1 cellular context compared by ENCODE assay signal in genomic region chr19:45766293-45766918, GRCh38.
TF ChIP-seq lines count a peak whose summit lies in the region.

No MANE protein-coding gene starts in this region.

TF ChIP-seq in GM23338, 12 proteins besides CTCF, POLR2A, EP300 and RAD21 (continued from another document):
- TF ChIP-seq, protein P1, sequence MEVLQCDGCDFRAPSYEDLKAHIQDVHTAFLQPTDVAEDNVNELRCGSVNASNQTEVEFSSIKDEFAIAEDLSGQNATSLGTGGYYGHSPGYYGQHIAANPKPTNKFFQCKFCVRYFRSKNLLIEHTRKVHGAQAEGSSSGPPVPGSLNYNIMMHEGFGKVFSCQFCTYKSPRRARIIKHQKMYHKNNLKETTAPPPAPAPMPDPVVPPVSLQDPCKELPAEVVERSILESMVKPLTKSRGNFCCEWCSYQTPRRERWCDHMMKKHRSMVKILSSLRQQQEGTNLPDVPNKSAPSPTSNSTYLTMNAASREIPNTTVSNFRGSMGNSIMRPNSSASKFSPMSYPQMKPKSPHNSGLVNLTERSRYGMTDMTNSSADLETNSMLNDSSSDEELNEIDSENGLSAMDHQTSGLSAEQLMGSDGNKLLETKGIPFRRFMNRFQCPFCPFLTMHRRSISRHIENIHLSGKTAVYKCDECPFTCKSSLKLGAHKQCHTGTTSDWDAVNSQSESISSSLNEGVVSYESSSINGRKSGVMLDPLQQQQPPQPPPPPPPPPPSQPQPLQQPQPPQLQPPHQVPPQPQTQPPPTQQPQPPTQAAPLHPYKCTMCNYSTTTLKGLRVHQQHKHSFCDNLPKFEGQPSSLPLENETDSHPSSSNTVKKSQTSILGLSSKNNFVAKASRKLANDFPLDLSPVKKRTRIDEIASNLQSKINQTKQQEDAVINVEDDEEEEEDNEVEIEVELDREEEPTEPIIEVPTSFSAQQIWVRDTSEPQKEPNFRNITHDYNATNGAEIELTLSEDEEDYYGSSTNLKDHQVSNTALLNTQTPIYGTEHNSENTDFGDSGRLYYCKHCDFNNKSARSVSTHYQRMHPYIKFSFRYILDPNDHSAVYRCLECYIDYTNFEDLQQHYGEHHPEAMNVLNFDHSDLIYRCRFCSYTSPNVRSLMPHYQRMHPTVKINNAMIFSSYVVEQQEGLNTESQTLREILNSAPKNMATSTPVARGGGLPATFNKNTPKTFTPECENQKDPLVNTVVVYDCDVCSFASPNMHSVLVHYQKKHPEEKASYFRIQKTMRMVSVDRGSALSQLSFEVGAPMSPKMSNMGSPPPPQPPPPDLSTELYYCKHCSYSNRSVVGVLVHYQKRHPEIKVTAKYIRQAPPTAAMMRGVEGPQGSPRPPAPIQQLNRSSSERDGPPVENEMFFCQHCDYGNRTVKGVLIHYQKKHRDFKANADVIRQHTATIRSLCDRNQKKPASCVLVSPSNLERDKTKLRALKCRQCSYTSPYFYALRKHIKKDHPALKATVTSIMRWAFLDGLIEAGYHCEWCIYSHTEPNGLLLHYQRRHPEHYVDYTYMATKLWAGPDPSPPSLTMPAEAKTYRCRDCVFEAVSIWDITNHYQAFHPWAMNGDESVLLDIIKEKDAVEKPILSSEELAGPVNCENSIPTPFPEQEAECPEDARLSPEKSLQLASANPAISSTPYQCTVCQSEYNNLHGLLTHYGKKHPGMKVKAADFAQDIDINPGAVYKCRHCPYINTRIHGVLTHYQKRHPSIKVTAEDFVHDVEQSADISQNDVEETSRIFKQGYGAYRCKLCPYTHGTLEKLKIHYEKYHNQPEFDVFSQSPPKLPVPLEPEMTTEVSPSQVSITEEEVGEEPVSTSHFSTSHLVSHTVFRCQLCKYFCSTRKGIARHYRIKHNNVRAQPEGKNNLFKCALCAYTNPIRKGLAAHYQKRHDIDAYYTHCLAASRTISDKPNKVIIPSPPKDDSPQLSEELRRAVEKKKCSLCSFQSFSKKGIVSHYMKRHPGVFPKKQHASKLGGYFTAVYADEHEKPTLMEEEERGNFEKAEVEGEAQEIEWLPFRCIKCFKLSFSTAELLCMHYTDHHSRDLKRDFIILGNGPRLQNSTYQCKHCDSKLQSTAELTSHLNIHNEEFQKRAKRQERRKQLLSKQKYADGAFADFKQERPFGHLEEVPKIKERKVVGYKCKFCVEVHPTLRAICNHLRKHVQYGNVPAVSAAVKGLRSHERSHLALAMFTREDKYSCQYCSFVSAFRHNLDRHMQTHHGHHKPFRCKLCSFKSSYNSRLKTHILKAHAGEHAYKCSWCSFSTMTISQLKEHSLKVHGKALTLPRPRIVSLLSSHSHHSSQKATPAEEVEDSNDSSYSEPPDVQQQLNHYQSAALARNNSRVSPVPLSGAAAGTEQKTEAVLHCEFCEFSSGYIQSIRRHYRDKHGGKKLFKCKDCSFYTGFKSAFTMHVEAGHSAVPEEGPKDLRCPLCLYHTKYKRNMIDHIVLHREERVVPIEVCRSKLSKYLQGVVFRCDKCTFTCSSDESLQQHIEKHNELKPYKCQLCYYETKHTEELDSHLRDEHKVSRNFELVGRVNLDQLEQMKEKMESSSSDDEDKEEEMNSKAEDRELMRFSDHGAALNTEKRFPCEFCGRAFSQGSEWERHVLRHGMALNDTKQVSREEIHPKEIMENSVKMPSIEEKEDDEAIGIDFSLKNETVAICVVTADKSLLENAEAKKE (CRISPR knock-in tag; IDR thresholded peaks at IDR 0.05): no peak
- no peak for TF ChIP-seq POLR2AphosphoS5 (IDR thresholded peaks at IDR 0.05; ENCODE audit: low read depth)
- no peak for TF ChIP-seq JUNB (IDR thresholded peaks at IDR 0.05; ENCODE audit: unreplicated experiment)
